In genomic region chr15:98770984-98771383, GRCh38 we compare ENCODE assay signal across 19 cellular contexts.
"Had no signal": no experiment of that assay in that cellular context is flagged by ENCODE, and none has a peak within 500 bp of the region (broad histone marks: within the 10 kb centered on the region; RNA-seq: fewer than 3 reads in every experiment).

No MANE protein-coding gene starts in this region.

- H3K36me3 Mint-ChIP-seq: naive B cell had no signal

- H3K36me3 ChIP-seq: neutrophil, transverse colon had no signal

- H3K4me3 Mint-ChIP-seq: activated T-helper 17 cell treated with anti-CD3 and anti-CD28 coated beads, Interleukin-2, amount 50 U/mL, for 72 hours; effector memory CD8-positive, alpha-beta T cell; immature natural killer cell; naive B cell had no signal

- H3K27me3 Mint-ChIP-seq: activated T-helper 17 cell treated with anti-CD3 and anti-CD28 coated beads, Interleukin-2, amount 50 U/mL, for 72 hours; naive B cell had no signal

- H3K9me3 Mint-ChIP-seq: activated T-helper 17 cell treated with anti-CD3 and anti-CD28 coated beads, Interleukin-2, amount 50 U/mL, for 72 hours; effector memory CD8-positive, alpha-beta T cell; immature natural killer cell; naive B cell had no signal

- H3K9me3 ChIP-seq: neutrophil, transverse colon had no signal

- H3K27ac ChIP-seq: foreskin keratinocyte, neutrophil, skin epidermis, transverse colon had no signal

- H3K4me3 ChIP-seq: lung, skin epidermis, transverse colon had no signal

- DNase-seq: activated CD4-positive, alpha-beta T cell treated with anti-CD3 and anti-CD28 coated beads for 1 hour; activated CD4-positive, alpha-beta T cell treated with anti-CD3 and anti-CD28 coated beads, Interleukin-2, amount 50 U/mL, for 4 hours; activated naive CD4-positive, alpha-beta T cell treated with Interleukin-2 at 50 U/mL for 16 hours; anterior cingulate cortex; dermis blood vessel endothelial cell; effector memory CD8-positive, alpha-beta T cell; foreskin keratinocyte; glutamatergic neuron; immature natural killer cell; naive B cell; stimulated activated CD4-positive, alpha-beta T cell treated with anti-CD3 and anti-CD28 coated beads, Interleukin-15, amount 100 ng/mL, for 24 hours; stimulated activated CD4-positive, alpha-beta T cell treated with anti-CD3 and anti-CD28 coated beads, Interleukin-4, amount 100 ng/mL, for 1 hour; stimulated activated naive CD4-positive, alpha-beta T cell; substantia nigra; transverse colon had no signal

- H3K27ac Mint-ChIP-seq: activated T-helper 17 cell treated with anti-CD3 and anti-CD28 coated beads, Interleukin-2, amount 50 U/mL, for 72 hours; effector memory CD8-positive, alpha-beta T cell; immature natural killer cell had no signal

- H3K27me3 ChIP-seq: foreskin keratinocyte, neutrophil, transverse colon had no signal

- ATAC-seq: activated T-helper 17 cell treated with anti-CD3 and anti-CD28 coated beads, Interleukin-2, amount 50 U/mL, for 72 hours; effector memory CD8-positive, alpha-beta T cell; foreskin keratinocyte had no signal
